In the genomic region with DNA sequence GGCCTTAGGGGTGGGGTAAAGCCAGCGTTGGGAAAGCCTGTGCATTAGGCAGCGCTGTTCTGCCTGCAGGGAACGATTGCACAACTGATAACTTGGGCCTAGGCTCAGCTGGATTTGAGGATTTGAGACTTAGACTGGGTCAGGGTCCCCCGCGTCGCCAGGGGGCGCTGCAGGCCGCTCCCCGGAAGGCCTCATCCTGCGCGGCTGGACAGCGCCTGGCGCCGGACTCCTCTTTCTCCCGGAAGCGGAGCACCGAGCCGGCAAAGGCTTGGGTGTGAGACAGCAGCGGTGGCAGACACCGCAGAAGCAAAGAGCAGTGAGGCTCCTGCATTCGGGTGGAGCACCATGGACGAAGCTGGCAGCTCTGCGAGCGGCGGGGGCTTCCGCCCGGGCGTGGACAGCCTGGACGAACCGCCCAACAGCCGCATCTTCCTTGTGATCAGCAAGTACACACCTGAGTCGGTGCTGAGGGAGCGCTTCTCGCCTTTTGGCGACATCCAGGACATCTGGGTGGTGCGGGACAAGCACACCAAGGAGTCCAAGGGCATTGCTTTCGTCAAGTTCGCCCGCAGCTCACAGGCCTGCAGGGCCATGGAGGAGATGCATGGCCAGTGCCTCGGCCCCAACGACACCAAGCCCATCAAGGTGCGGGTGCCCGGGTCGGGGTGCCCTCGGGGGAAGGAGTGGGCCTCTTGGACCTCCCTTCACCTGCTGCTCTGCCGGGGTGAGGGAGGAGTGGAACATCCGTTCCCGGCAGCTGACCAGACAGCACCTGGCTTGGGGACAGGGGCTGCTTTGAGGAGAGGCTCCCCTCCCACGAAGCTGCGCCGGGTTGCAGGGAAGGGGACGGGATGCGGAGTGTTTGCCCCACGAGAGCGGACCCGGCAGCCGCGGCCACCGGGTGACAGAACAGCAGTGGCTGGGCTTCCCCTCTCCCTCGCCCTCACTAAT, we compare ENCODE assay signal across 1 cellular context.
TF ChIP-seq lines count a peak whose summit lies in the region.

A gene with protein sequence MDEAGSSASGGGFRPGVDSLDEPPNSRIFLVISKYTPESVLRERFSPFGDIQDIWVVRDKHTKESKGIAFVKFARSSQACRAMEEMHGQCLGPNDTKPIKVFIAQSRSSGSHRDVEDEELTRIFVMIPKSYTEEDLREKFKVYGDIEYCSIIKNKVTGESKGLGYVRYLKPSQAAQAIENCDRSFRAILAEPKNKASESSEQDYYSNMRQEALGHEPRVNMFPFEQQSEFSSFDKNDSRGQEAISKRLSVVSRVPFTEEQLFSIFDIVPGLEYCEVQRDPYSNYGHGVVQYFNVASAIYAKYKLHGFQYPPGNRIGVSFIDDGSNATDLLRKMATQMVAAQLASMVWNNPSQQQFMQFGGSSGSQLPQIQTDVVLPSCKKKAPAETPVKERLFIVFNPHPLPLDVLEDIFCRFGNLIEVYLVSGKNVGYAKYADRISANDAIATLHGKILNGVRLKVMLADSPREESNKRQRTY (plus strand): TSS at position 236 of the 951 bp plus-strand sequence. CDS start 110 bp downstream, at position 346.

TF ChIP-seq in HepG2, 621 proteins besides CTCF, POLR2A, EP300 and RAD21 (continues in another document):
- TF ChIP-seq ZNF251 (CRISPR knock-in tag; IDR thresholded peaks at IDR 0.05) (0 out of 2 replicates have a peak, but pooled peaks have one; percentile 37), ISL2 (CRISPR knock-in tag; IDR thresholded peaks at IDR 0.05) (peak; percentile 91), ZNF317 (CRISPR knock-in tag; IDR thresholded peaks at IDR 0.05) (peak; percentile 90), RFX5 (IDR thresholded peaks at IDR 0.05; ENCODE audit: low read depth, low read length) (peak; percentile 43; the same call in 1 of the 2 replicates), ARNT (IDR thresholded peaks at IDR 0.05) (no peak), MED13 (CRISPR knock-in tag; IDR thresholded peaks at IDR 0.05) (no peak), RFXANK (CRISPR knock-in tag; IDR thresholded peaks at IDR 0.05) (peak; percentile 86; the same call in 1 of the 2 replicates), ZNF224 (CRISPR knock-in tag; IDR thresholded peaks at IDR 0.05) (peak; percentile 99), JUND (CRISPR knock-in tag; IDR thresholded peaks at IDR 0.05) (0 out of 2 replicates have a peak, but pooled peaks have one; percentile 33), ZNF501 (CRISPR knock-in tag; IDR thresholded peaks at IDR 0.05) (peak; percentile 99), ZNF790 (CRISPR knock-in tag; IDR thresholded peaks at IDR 0.05; ENCODE audit: borderline replicate concordance) (peak; percentile 96), MIER3 (CRISPR knock-in tag; IDR thresholded peaks at IDR 0.05; ENCODE audit: borderline replicate concordance) (peak; percentile 97; the same call in 1 of the 2 replicates), YEATS4 (CRISPR knock-in tag; IDR thresholded peaks at IDR 0.05; ENCODE audit: borderline replicate concordance) (peak; percentile 91; the same call in 1 of the 2 replicates), EED (CRISPR knock-in tag; IDR thresholded peaks at IDR 0.05) (peak; percentile 95), ERF (CRISPR knock-in tag; IDR thresholded peaks at IDR 0.05) (peak; percentile 99), HCFC1 (IDR thresholded peaks at IDR 0.05; ENCODE audit: low read depth, low read length) (peak; percentile 65; the same call in 1 of the 2 replicates), AHR (CRISPR knock-in tag; IDR thresholded peaks at IDR 0.05) (peak; percentile 86), ZNF274 (CRISPR knock-in tag; IDR thresholded peaks at IDR 0.05) (peak; percentile 58), ZNF30 (CRISPR knock-in tag; IDR thresholded peaks at IDR 0.05) (no peak), FOSL2 (CRISPR knock-in tag; IDR thresholded peaks at IDR 0.05) (peak; percentile 78), HMG20A (CRISPR knock-in tag; IDR thresholded peaks at IDR 0.05; ENCODE audit: borderline replicate concordance) (no peak; the same call in none of the 2 replicates), RELA (CRISPR knock-in tag; IDR thresholded peaks at IDR 0.05) (no peak), ZNF335 (CRISPR knock-in tag; IDR thresholded peaks at IDR 0.05) (peak; percentile 95), ZKSCAN8 (CRISPR knock-in tag; IDR thresholded peaks at IDR 0.05; ENCODE audit: borderline replicate concordance) (peak; percentile 96), CBX1 (IDR thresholded peaks at IDR 0.05; ENCODE audit: low read depth) (peak; percentile 95), SCMH1 (CRISPR knock-in tag; IDR thresholded peaks at IDR 0.05; ENCODE audit: borderline replicate concordance) (no peak)
- TF ChIP-seq, protein P1, sequence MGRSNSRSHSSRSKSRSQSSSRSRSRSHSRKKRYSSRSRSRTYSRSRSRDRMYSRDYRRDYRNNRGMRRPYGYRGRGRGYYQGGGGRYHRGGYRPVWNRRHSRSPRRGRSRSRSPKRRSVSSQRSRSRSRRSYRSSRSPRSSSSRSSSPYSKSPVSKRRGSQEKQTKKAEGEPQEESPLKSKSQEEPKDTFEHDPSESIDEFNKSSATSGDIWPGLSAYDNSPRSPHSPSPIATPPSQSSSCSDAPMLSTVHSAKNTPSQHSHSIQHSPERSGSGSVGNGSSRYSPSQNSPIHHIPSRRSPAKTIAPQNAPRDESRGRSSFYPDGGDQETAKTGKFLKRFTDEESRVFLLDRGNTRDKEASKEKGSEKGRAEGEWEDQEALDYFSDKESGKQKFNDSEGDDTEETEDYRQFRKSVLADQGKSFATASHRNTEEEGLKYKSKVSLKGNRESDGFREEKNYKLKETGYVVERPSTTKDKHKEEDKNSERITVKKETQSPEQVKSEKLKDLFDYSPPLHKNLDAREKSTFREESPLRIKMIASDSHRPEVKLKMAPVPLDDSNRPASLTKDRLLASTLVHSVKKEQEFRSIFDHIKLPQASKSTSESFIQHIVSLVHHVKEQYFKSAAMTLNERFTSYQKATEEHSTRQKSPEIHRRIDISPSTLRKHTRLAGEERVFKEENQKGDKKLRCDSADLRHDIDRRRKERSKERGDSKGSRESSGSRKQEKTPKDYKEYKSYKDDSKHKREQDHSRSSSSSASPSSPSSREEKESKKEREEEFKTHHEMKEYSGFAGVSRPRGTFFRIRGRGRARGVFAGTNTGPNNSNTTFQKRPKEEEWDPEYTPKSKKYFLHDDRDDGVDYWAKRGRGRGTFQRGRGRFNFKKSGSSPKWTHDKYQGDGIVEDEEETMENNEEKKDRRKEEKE (IDR thresholded peaks at IDR 0.05) = no peak
- TF ChIP-seq, protein P2, sequence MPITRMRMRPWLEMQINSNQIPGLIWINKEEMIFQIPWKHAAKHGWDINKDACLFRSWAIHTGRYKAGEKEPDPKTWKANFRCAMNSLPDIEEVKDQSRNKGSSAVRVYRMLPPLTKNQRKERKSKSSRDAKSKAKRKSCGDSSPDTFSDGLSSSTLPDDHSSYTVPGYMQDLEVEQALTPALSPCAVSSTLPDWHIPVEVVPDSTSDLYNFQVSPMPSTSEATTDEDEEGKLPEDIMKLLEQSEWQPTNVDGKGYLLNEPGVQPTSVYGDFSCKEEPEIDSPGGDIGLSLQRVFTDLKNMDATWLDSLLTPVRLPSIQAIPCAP (CRISPR knock-in tag; IDR thresholded peaks at IDR 0.05; ENCODE audit: low read depth) = no peak
- TF ChIP-seq, protein P3, sequence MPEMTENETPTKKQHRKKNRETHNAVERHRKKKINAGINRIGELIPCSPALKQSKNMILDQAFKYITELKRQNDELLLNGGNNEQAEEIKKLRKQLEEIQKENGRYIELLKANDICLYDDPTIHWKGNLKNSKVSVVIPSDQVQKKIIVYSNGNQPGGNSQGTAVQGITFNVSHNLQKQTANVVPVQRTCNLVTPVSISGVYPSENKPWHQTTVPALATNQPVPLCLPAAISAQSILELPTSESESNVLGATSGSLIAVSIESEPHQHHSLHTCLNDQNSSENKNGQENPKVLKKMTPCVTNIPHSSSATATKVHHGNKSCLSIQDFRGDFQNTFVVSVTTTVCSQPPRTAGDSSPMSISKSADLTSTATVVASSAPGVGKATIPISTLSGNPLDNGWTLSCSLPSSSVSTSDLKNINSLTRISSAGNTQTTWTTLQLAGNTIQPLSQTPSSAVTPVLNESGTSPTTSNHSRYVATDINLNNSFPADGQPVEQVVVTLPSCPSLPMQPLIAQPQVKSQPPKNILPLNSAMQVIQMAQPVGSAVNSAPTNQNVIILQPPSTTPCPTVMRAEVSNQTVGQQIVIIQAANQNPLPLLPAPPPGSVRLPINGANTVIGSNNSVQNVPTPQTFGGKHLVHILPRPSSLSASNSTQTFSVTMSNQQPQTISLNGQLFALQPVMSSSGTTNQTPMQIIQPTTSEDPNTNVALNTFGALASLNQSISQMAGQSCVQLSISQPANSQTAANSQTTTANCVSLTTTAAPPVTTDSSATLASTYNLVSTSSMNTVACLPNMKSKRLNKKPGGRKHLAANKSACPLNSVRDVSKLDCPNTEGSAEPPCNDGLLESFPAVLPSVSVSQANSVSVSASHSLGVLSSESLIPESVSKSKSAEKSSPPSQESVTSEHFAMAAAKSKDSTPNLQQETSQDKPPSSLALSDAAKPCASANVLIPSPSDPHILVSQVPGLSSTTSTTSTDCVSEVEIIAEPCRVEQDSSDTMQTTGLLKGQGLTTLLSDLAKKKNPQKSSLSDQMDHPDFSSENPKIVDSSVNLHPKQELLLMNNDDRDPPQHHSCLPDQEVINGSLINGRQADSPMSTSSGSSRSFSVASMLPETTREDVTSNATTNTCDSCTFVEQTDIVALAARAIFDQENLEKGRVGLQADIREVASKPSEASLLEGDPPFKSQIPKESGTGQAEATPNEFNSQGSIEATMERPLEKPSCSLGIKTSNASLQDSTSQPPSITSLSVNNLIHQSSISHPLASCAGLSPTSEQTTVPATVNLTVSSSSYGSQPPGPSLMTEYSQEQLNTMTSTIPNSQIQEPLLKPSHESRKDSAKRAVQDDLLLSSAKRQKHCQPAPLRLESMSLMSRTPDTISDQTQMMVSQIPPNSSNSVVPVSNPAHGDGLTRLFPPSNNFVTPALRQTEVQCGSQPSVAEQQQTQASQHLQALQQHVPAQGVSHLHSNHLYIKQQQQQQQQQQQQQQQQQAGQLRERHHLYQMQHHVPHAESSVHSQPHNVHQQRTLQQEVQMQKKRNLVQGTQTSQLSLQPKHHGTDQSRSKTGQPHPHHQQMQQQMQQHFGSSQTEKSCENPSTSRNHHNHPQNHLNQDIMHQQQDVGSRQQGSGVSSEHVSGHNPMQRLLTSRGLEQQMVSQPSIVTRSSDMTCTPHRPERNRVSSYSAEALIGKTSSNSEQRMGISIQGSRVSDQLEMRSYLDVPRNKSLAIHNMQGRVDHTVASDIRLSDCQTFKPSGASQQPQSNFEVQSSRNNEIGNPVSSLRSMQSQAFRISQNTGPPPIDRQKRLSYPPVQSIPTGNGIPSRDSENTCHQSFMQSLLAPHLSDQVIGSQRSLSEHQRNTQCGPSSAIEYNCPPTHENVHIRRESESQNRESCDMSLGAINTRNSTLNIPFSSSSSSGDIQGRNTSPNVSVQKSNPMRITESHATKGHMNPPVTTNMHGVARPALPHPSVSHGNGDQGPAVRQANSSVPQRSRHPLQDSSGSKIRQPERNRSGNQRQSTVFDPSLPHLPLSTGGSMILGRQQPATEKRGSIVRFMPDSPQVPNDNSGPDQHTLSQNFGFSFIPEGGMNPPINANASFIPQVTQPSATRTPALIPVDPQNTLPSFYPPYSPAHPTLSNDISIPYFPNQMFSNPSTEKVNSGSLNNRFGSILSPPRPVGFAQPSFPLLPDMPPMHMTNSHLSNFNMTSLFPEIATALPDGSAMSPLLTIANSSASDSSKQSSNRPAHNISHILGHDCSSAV (CRISPR knock-in tag; IDR thresholded peaks at IDR 0.05; ENCODE audit: borderline replicate concordance) = peak; percentile 34; the same call in 1 of the 2 replicates
- TF ChIP-seq, protein P4, sequence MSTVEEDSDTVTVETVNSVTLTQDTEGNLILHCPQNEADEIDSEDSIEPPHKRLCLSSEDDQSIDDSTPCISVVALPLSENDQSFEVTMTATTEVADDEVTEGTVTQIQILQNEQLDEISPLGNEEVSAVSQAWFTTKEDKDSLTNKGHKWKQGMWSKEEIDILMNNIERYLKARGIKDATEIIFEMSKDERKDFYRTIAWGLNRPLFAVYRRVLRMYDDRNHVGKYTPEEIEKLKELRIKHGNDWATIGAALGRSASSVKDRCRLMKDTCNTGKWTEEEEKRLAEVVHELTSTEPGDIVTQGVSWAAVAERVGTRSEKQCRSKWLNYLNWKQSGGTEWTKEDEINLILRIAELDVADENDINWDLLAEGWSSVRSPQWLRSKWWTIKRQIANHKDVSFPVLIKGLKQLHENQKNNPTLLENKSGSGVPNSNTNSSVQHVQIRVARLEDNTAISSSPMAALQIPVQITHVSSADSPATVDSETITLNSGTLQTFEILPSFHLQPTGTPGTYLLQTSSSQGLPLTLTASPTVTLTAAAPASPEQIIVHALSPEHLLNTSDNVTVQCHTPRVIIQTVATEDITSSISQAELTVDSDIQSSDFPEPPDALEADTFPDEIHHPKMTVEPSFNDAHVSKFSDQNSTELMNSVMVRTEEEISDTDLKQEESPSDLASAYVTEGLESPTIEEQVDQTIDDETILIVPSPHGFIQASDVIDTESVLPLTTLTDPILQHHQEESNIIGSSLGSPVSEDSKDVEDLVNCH (CRISPR knock-in tag; IDR thresholded peaks at IDR 0.05) = 0 out of 2 replicates have a peak, but pooled peaks have one; percentile 74
- TF ChIP-seq, protein P5, sequence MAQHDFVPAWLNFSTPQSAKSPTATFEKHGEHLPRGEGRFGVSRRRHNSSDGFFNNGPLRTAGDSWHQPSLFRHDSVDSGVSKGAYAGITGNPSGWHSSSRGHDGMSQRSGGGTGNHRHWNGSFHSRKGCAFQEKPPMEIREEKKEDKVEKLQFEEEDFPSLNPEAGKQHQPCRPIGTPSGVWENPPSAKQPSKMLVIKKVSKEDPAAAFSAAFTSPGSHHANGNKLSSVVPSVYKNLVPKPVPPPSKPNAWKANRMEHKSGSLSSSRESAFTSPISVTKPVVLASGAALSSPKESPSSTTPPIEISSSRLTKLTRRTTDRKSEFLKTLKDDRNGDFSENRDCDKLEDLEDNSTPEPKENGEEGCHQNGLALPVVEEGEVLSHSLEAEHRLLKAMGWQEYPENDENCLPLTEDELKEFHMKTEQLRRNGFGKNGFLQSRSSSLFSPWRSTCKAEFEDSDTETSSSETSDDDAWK (CRISPR knock-in tag; IDR thresholded peaks at IDR 0.05) = no peak
- TF ChIP-seq, protein P6, sequence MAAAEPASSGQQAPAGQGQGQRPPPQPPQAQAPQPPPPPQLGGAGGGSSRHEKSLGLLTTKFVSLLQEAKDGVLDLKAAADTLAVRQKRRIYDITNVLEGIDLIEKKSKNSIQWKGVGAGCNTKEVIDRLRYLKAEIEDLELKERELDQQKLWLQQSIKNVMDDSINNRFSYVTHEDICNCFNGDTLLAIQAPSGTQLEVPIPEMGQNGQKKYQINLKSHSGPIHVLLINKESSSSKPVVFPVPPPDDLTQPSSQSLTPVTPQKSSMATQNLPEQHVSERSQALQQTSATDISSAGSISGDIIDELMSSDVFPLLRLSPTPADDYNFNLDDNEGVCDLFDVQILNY (CRISPR knock-in tag; conservative IDR thresholded peaks at IDR 0.05) = no peak
- TF ChIP-seq, protein P7, sequence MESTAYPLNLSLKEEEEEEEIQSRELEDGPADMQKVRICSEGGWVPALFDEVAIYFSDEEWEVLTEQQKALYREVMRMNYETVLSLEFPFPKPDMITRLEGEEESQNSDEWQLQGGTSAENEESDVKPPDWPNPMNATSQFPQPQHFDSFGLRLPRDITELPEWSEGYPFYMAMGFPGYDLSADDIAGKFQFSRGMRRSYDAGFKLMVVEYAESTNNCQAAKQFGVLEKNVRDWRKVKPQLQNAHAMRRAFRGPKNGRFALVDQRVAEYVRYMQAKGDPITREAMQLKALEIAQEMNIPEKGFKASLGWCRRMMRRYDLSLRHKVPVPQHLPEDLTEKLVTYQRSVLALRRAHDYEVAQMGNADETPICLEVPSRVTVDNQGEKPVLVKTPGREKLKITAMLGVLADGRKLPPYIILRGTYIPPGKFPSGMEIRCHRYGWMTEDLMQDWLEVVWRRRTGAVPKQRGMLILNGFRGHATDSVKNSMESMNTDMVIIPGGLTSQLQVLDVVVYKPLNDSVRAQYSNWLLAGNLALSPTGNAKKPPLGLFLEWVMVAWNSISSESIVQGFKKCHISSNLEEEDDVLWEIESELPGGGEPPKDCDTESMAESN (CRISPR knock-in tag; conservative IDR thresholded peaks at IDR 0.05) = peak; percentile 97
